In the genomic region with DNA sequence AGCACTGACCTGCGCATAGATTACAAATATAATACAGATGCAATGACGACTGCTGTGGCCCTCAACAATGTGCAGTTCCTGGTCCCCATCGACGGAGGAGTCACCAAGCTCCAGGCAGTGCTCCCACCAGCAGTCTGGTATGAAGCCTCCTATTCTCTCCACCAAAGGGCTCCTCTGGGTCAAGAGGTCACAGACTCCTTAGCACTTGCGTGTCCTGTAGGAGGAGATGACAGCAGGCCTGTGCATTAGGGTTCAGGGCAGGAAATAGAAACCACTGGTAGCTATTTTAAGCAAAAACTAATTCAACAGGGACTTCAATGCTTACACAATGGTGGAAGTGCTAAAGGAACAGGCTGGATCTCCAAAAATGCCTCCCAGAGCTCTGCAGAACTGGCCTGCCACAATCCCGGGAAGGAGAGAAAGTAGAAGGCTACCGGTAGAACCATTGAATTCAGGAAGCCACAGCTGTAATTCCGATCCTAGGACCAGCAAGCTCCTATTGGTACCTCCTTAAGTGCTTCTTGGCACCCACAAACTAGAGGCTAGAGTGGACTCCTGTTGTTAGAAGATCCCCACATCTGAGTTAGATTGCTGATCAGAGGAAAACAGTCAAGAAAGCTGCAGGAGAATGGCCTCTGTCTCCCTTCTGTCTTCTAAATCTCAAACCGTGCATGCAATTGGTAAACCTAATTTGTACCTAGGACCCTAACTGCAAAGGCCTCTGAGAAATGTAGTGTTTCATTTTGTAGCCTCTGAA, we compare ENCODE assay signal across 14 cellular contexts. TPM values are rescaled to one million over a fixed set of nuclear protein-coding genes. Genes with fewer than 3 reads are reported as not detected.
DNase-seq lines count a peak whose midpoint lies in the region; ATAC-seq and TF ChIP-seq lines count a peak whose summit lies in the region.
"Had no signal": no experiment of that assay in that cellular context is flagged by ENCODE, and none has a peak within 500 bp of the region (broad histone marks: within the 10 kb centered on the region; RNA-seq: fewer than 3 reads in every experiment).

No MANE protein-coding gene starts in this region.

- H3K4ac ChIP-seq in mesenchymal stem cell (ENCODE audit: low read depth in 1 of 2, low read length in 2 of 2): peak overlapping the region in 1 of 2 experiments; percentile 56

- H3K9me3 Mint-ChIP-seq in type B pancreatic cell: no peaks in the 10 kb centered on the region
- H3K9me3 Mint-ChIP-seq in Caco-2 (ENCODE audit: unreplicated experiment): no peaks in the 10 kb centered on the region
- H3K9me3 Mint-ChIP-seq: effector memory CD8-positive, alpha-beta T cell had no signal

- H2AFZ ChIP-seq in mesenchymal stem cell (ENCODE audit: low read depth, low read length): no peak overlapping the region

- peak overlapping the region; percentile 39 for H4K91ac ChIP-seq in mesenchymal stem cell (ENCODE audit: low read length)

- no peak overlapping the region for H3K4me2 ChIP-seq in mesenchymal stem cell (ENCODE audit: low read length, poor library complexity, severe bottlenecking)

- H3K4me3 ChIP-seq in mesenchymal stem cell (ENCODE audit: insufficient read depth in 1 of 2, low read depth in 1 of 2, low read length in 2 of 2): no peak overlapping the region
- H3K4me3 ChIP-seq in HAP-1: no peak overlapping the region
- no peak overlapping the region for H3K4me3 ChIP-seq in Caco-2 (ENCODE audit: low read depth, low read length)
- H3K4me3 ChIP-seq: SJSA1, skin epidermis had no signal

- peak overlapping the region; percentile 19 for H4K8ac ChIP-seq in mesenchymal stem cell (ENCODE audit: low read length)

- H3K27me3 ChIP-seq in mesenchymal stem cell (ENCODE audit: control insufficient read depth in 1 of 2, insufficient read depth in 1 of 2, low read length in 2 of 2) (no peaks in the 10 kb centered on the region), HAP-1 (ENCODE audit: low read depth) (no peaks in the 10 kb centered on the region), Caco-2 (replicated peaks; ENCODE audit: control insufficient read depth, insufficient read depth, low read length) (no peaks in the 10 kb centered on the region)
- H3K27me3 ChIP-seq: SJSA1 had no signal

- no peak overlapping the region for H2BK15ac ChIP-seq in mesenchymal stem cell (ENCODE audit: low read depth, poor library complexity, severe bottlenecking)

- H3K27ac ChIP-seq in mesenchymal stem cell (ENCODE audit: low read length, poor library complexity, severe bottlenecking): no peak overlapping the region
- H3K27ac ChIP-seq: SJSA1, skin epidermis had no signal

- H3K9me3 ChIP-seq in mesenchymal stem cell (ENCODE audit: control insufficient read depth, low read length): no peaks in the 10 kb centered on the region
- H3K9me3 ChIP-seq in HAP-1: no peaks in the 10 kb centered on the region
- no peaks in the 10 kb centered on the region for H3K9me3 ChIP-seq in Caco-2
- H3K9me3 ChIP-seq: SJSA1 had no signal

- H3K4me1 ChIP-seq in mesenchymal stem cell (ENCODE audit: control insufficient read depth, insufficient read depth, low read depth, low read length) (no peaks in the 10 kb centered on the region), HAP-1 (no peaks in the 10 kb centered on the region), Caco-2 (no peaks in the 10 kb centered on the region)
- H3K4me1 ChIP-seq: SJSA1 had no signal

- WGBS in mesenchymal stem cell: 56% methylated on average over 6 of the region's 9 CpGs

- H3K14ac ChIP-seq in mesenchymal stem cell (ENCODE audit: low read length in 2 of 2): no peak overlapping the region

- H3K9ac ChIP-seq in mesenchymal stem cell (ENCODE audit: low read length): no peak overlapping the region

- peak; percentile 63 for DNase-seq in mesenchymal stem cell
- DNase-seq in type B pancreatic cell (ENCODE audit: extremely low spot score, unreplicated experiment): no peak
- DNase-seq in COLO668 (lab: John Stamatoyannopoulos, UW; ENCODE audit: unreplicated experiment): no peak
- no peak for DNase-seq in HAP-1 (ENCODE audit: low spot score in 2 of 2)
- no peak for DNase-seq in Caco-2
- DNase-seq: activated CD4-positive, alpha-beta memory T cell treated with anti-CD3 and anti-CD28 coated beads, Interleukin-2, amount 10 ng/mL, durations not matched to agents 7 days and 5 days; effector memory CD8-positive, alpha-beta T cell; hippocampal formation; stimulated activated CD8-positive, alpha-beta memory T cell treated with anti-CD3 and anti-CD28 coated beads, Interleukin-4, amount 100 ng/mL, for 48 hours had no signal

- H3K36me3 ChIP-seq in mesenchymal stem cell (ENCODE audit: control insufficient read depth in 1 of 2, insufficient read depth in 2 of 2, low read depth in 1 of 2, low read length in 2 of 2): peaks cover 13 to 14% of the 10 kb centered on the region in 2 experiments
- no peaks in the 10 kb centered on the region for H3K36me3 ChIP-seq in HAP-1 (replicated peaks)
- H3K36me3 ChIP-seq in Caco-2 (ENCODE audit: control insufficient read depth, insufficient read depth, low read length): no peaks in the 10 kb centered on the region
- H3K36me3 ChIP-seq: SJSA1 had no signal

- H3K23ac ChIP-seq in mesenchymal stem cell (ENCODE audit: low read length in 2 of 2): peak overlapping the region in 1 of 2 experiments; percentile 26

- H3K4me1 Mint-ChIP-seq in type B pancreatic cell (ENCODE audit: unreplicated experiment) (no peaks in the 10 kb centered on the region), Caco-2 (ENCODE audit: low read depth, unreplicated experiment) (no peaks in the 10 kb centered on the region)

- H3K36me3 Mint-ChIP-seq in type B pancreatic cell (no peaks in the 10 kb centered on the region), Caco-2 (ENCODE audit: insufficient read depth, unreplicated experiment) (no peaks in the 10 kb centered on the region)

- intact Hi-C loops in Caco-2 (cut with micrococcal nuclease; ENCODE audit: unreplicated experiment): no loop called here

- H2BK120ac ChIP-seq in mesenchymal stem cell (ENCODE audit: low read depth, low read length): peak overlapping the region; percentile 49

- TF ChIP-seq CTCF in type B pancreatic cell (conservative IDR thresholded peaks at IDR 0.05): no peak
- TF ChIP-seq CTCF in Caco-2 (IDR thresholded peaks at IDR 0.05; ENCODE audit: insufficient read depth in 1 of 2, low read depth in 1 of 2, low read length in 1 of 2, severe bottlenecking in 1 of 2, unreplicated experiment in 1 of 2): no peak

- in situ Hi-C loops in HAP-1 (cut with MboI; ENCODE audit: low sequenced_read_pairs): loop anchor here (25.0 kb wide), 1 partner anchor 477 kb away; no protein-coding TSS in a partner anchor

- H3K4me3 Mint-ChIP-seq in type B pancreatic cell (no peak overlapping the region), Caco-2 (ENCODE audit: unreplicated experiment) (no peak overlapping the region)
- H3K4me3 Mint-ChIP-seq: activated CD4-positive, alpha-beta memory T cell treated with anti-CD3 and anti-CD28 coated beads, Interleukin-2, amount 10 ng/mL, durations not matched to agents 7 days and 5 days; effector memory CD8-positive, alpha-beta T cell had no signal

- no peak overlapping the region for H3K27ac Mint-ChIP-seq in type B pancreatic cell
- H3K27ac Mint-ChIP-seq in Caco-2 (ENCODE audit: unreplicated experiment): no peak overlapping the region
- H3K27ac Mint-ChIP-seq: activated CD4-positive, alpha-beta memory T cell treated with anti-CD3 and anti-CD28 coated beads, Interleukin-2, amount 10 ng/mL, durations not matched to agents 7 days and 5 days; effector memory CD8-positive, alpha-beta T cell had no signal

- no peak overlapping the region for H2BK5ac ChIP-seq in mesenchymal stem cell (ENCODE audit: low read depth, low read length, poor library complexity, severe bottlenecking)

- no peak overlapping the region for H2AK5ac ChIP-seq in mesenchymal stem cell (ENCODE audit: low read length, severe bottlenecking)

- BruUV-seq in Caco-2 (replicated peaks; lab: Mats Ljungman, UMichigan): no TSS peak

- H2BK12ac ChIP-seq in mesenchymal stem cell (ENCODE audit: low read length in 2 of 2): peak overlapping the region in 1 of 2 experiments; percentile 65

- no peaks in the 10 kb centered on the region for H3K27me3 Mint-ChIP-seq in type B pancreatic cell
- no peaks in the 10 kb centered on the region for H3K27me3 Mint-ChIP-seq in Caco-2 (ENCODE audit: insufficient read depth, unreplicated experiment)

- ATAC-seq in GM19023 (IDR thresholded peaks at IDR 0.05; ENCODE audit: unreplicated experiment): peak; percentile 71
- ATAC-seq in GM21723 (IDR thresholded peaks at IDR 0.05; ENCODE audit: unreplicated experiment): peak; percentile 74
- ATAC-seq in HG03565 (IDR thresholded peaks at IDR 0.05; ENCODE audit: unreplicated experiment): peak; percentile 73
- ATAC-seq: effector memory CD8-positive, alpha-beta T cell had no signal

- CTCF ChIA-PET in Caco-2 (lab: Charles Lee): no interaction called here

- POLR2A ChIA-PET in Caco-2 (lab: Charles Lee): no interaction called here

- H3K79me1 ChIP-seq in mesenchymal stem cell (replicated peaks; ENCODE audit: low read length, poor library complexity, severe bottlenecking): no peaks in the 10 kb centered on the region

- peak overlapping the region; percentile 6 to 45 for H3K18ac ChIP-seq in mesenchymal stem cell (ENCODE audit: low read depth in 1 of 2, low read length in 2 of 2)

RNA-seq across cellular contexts. Expression of gene DYNLT5, which starts 12.7 kb away (rescaled TPM):
- 3.1 TPM for polyA plus RNA-seq in mesenchymal stem cell (2013, experiment 1 of 2)
- 3.0 TPM for polyA plus RNA-seq in mesenchymal stem cell (2013, experiment 2 of 2)
- total RNA-seq in type B pancreatic cell (ENCODE audit: low replicate concordance): 4.1 TPM in 1 of 2 replicates, not detected in the other
- not detected in 2 replicates for total RNA-seq in Caco-2 (2022)
- total RNA-seq: activated CD4-positive, alpha-beta memory T cell treated with anti-CD3 and anti-CD28 coated beads, Interleukin-2, amount 10 ng/mL, durations not matched to agents 7 days and 5 days; SJSA1 had no signal
